In genomic region chr3:125151916-125152315, GRCh38 we compare ENCODE assay signal across 26 cellular contexts.
DNase-seq lines count a peak whose midpoint lies in the region; ATAC-seq and TF ChIP-seq lines count a peak whose summit lies in the region.
"Had no signal": no experiment of that assay in that cellular context is flagged by ENCODE, and none has a peak within 500 bp of the region (broad histone marks: within the 10 kb centered on the region; RNA-seq: fewer than 3 reads in every experiment).

No MANE protein-coding gene starts in this region.

- H3F3A ChIP-seq in smooth muscle cell (ENCODE audit: low read depth) = no peaks in the 10 kb centered on the region

- peak overlapping the region; percentile 60 for H3K27ac ChIP-seq in smooth muscle cell (ENCODE audit: low read depth)
- H3K27ac ChIP-seq: A549, adrenal gland, breast epithelium, pancreas, vagina had no signal

- H3K4me3 ChIP-seq in adipocyte (ENCODE audit: low read length) (peak overlapping the region; percentile 60), fibroblast of pulmonary artery (replicated peaks; ENCODE audit: low read depth, low read length) (no peak overlapping the region), smooth muscle cell (no peak overlapping the region)
- H3K4me3 ChIP-seq: A549, adrenal gland, breast epithelium, mucosa of descending colon, pancreas, vagina had no signal

- no peaks in the 10 kb centered on the region for H3K27me3 Mint-ChIP-seq in stimulated activated memory B cell treated with anti-CD40 and anti-IgM and Interleukin-4, amounts not matched to agents 10 μg/mL and 1 μg/mL and 100 μg/mL, for 72 hours
- H3K27me3 Mint-ChIP-seq: CD8-positive, alpha-beta memory T cell had no signal

- H3K4me1 ChIP-seq in adipocyte (ENCODE audit: control insufficient read depth, insufficient read depth, low read length) (peaks cover 46% of the 10 kb centered on the region), smooth muscle cell (ENCODE audit: low read depth) (peaks cover 14% of the 10 kb centered on the region)
- H3K4me1 ChIP-seq: A549, BE2C, breast epithelium, pancreas had no signal

- H3K9ac ChIP-seq in adipocyte (ENCODE audit: low read length) (peak overlapping the region; percentile 61), smooth muscle cell (ENCODE audit: low read depth) (no peak overlapping the region)

- WGBS in smooth muscle cell (ENCODE audit: low lambda C conversion rate) = 89% methylated on average over 1 of the region's 1 CpG

- ATAC-seq in GM19023 (IDR thresholded peaks at IDR 0.05; ENCODE audit: unreplicated experiment) = no peak
- no peak for ATAC-seq in stimulated activated memory B cell treated with anti-CD40 and anti-IgM and Interleukin-4, amounts not matched to agents 10 μg/mL and 1 μg/mL and 100 μg/mL, for 72 hours
- ATAC-seq: A549, esophagus mucosa, HCT116, mucosa of descending colon, pancreas had no signal

- TF ChIP-seq CTCF in fibroblast of pulmonary artery (IDR thresholded peaks at IDR 0.05; ENCODE audit: low read length, missing control alignments) = no peak
- no peak for TF ChIP-seq CTCF in smooth muscle cell (IDR thresholded peaks at IDR 0.05; ENCODE audit: borderline replicate concordance, insufficient read depth, poor library complexity, severe bottlenecking)

- H3K36me3 ChIP-seq in adipocyte (ENCODE audit: control insufficient read depth, insufficient read depth, low read length, severe bottlenecking) (no peaks in the 10 kb centered on the region), smooth muscle cell (ENCODE audit: low read depth) (no peaks in the 10 kb centered on the region)
- H3K36me3 ChIP-seq: adrenal gland, BE2C, breast epithelium, pancreas, vagina had no signal

- H3K36me3 Mint-ChIP-seq in stimulated activated memory B cell treated with anti-CD40 and anti-IgM and Interleukin-4, amounts not matched to agents 10 μg/mL and 1 μg/mL and 100 μg/mL, for 72 hours = no peaks in the 10 kb centered on the region
- H3K36me3 Mint-ChIP-seq: CD8-positive, alpha-beta memory T cell had no signal

- H4K20me1 ChIP-seq in smooth muscle cell (ENCODE audit: low read depth) = no peaks in the 10 kb centered on the region

- H3K9me3 Mint-ChIP-seq in stimulated activated memory B cell treated with anti-CD40 and anti-IgM and Interleukin-4, amounts not matched to agents 10 μg/mL and 1 μg/mL and 100 μg/mL, for 72 hours = no peaks in the 10 kb centered on the region
- H3K9me3 Mint-ChIP-seq: CD8-positive, alpha-beta memory T cell; nephron had no signal

- H3K4me1 Mint-ChIP-seq in stimulated activated memory B cell treated with anti-CD40 and anti-IgM and Interleukin-4, amounts not matched to agents 10 μg/mL and 1 μg/mL and 100 μg/mL, for 72 hours = peaks cover 51% of the 10 kb centered on the region

- peak overlapping the region; percentile 19 for H3K4me2 ChIP-seq in smooth muscle cell
- H3K4me2 ChIP-seq: A549 had no signal

- H2AFZ ChIP-seq in smooth muscle cell (ENCODE audit: low read depth) = no peak overlapping the region

- H3K79me2 ChIP-seq in smooth muscle cell (ENCODE audit: low read depth) = no peaks in the 10 kb centered on the region

- H3K9me3 ChIP-seq in adipocyte (ENCODE audit: control insufficient read depth, low read length) (no peaks in the 10 kb centered on the region), smooth muscle cell (replicated peaks; ENCODE audit: low read depth) (no peaks in the 10 kb centered on the region)
- H3K9me3 ChIP-seq: A549, adrenal gland, BE2C, breast epithelium, mucosa of descending colon, pancreas, vagina had no signal

- DNase-seq in EH (ENCODE audit: low read depth) = peak; percentile 64
- peak; percentile 67 for DNase-seq in adipocyte (ENCODE audit: low read depth)
- peak; percentile 52 for DNase-seq in fibroblast of pulmonary artery (ENCODE audit: low read depth)
- no peak for DNase-seq in smooth muscle cell (lab: John Stamatoyannopoulos, UW; ENCODE audit: unreplicated experiment)
- no peak for DNase-seq in dermis blood vessel endothelial cell
- no peak for DNase-seq in stimulated activated CD4-positive, alpha-beta T cell treated with anti-CD3 and anti-CD28 coated beads, Interleukin-12 subunit alpha, Interleukin-12 subunit beta, amount 100 ng/mL, for 4 hours
- DNase-seq: activated CD4-positive, alpha-beta T cell treated with anti-CD3 and anti-CD28 coated beads, Interleukin-2, amount 50 U/mL, for 1 hour; activated naive CD4-positive, alpha-beta T cell treated with Interleukin-2 at 50 U/mL for 16 hours; BE2C; CD8-positive, alpha-beta memory T cell; mucosa of descending colon; NCI-H1105 treated with DMSO at 0.1 percent for 48 hours; NCI-H1930; pancreas; retina; SIG-M5; stimulated activated CD4-positive, alpha-beta T cell treated with anti-CD3 and anti-CD28 coated beads, Interleukin-4, amount 100 ng/mL, for 1 hour had no signal

- no peak overlapping the region for H3K4me3 Mint-ChIP-seq in stimulated activated memory B cell treated with anti-CD40 and anti-IgM and Interleukin-4, amounts not matched to agents 10 μg/mL and 1 μg/mL and 100 μg/mL, for 72 hours
- H3K4me3 Mint-ChIP-seq: CD8-positive, alpha-beta memory T cell had no signal

- H3K27ac Mint-ChIP-seq in stimulated activated memory B cell treated with anti-CD40 and anti-IgM and Interleukin-4, amounts not matched to agents 10 μg/mL and 1 μg/mL and 100 μg/mL, for 72 hours = no peak overlapping the region
- H3K27ac Mint-ChIP-seq: CD8-positive, alpha-beta memory T cell had no signal

- H3K27me3 ChIP-seq in adipocyte (replicated peaks; ENCODE audit: control insufficient read depth, insufficient read depth, low read length) (no peaks in the 10 kb centered on the region), smooth muscle cell (ENCODE audit: low read depth) (no peaks in the 10 kb centered on the region)
- H3K27me3 ChIP-seq: adrenal gland, BE2C, breast epithelium, pancreas, vagina had no signal

Comparison
In these comparisons a context has a peak if more than half of its experiments do, and no peak if none do; other contexts are left out.
1. DNase-seq: peak in EH (single experiment), adipocyte (single experiment) and fibroblast of pulmonary artery (single experiment); none in smooth muscle cell (single experiment), dermis blood vessel endothelial cell (single experiment) and stimulated activated CD4-positive, alpha-beta T cell treated with anti-CD3 and anti-CD28 coated beads, Interleukin-12 subunit alpha, Interleukin-12 subunit beta, amount 100 ng/mL, for 4 hours (single experiment).